1 cellular context compared by ENCODE assay signal in the genomic region with DNA sequence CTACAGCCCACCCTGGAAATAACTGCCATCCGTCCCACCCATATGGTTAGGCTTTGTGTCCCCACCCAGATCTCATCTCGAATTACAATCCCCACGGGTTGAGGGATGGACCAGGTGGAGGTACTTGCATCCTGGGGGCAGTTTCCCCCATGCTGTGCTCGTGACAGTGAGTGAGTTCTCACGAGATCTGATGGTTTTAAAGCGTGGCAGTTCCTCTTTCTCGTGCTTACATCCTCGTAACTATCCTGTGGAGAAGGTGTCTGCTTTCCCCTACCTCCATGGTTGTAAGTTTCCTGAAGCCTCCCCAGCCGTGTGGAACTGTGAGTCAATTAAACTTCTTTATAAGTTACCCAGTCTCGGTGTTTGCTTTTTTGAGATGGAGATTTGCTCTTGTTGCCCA. TPM values are rescaled to one million over a fixed set of nuclear protein-coding genes. Genes with fewer than 3 reads are reported as not detected.
"Had no signal": no experiment of that assay in that cellular context is flagged by ENCODE, and none has a peak within 500 bp of the region (broad histone marks: within the 10 kb centered on the region; RNA-seq: fewer than 3 reads in every experiment).

No MANE protein-coding gene starts in this region.

RNA-seq across cellular contexts. Expression of gene CLEC18A, which starts 17.0 kb away (rescaled TPM):
- total RNA-seq: SJSA1 had no signal
